ENCODE assay signal across 11 cellular contexts in the genomic region with DNA sequence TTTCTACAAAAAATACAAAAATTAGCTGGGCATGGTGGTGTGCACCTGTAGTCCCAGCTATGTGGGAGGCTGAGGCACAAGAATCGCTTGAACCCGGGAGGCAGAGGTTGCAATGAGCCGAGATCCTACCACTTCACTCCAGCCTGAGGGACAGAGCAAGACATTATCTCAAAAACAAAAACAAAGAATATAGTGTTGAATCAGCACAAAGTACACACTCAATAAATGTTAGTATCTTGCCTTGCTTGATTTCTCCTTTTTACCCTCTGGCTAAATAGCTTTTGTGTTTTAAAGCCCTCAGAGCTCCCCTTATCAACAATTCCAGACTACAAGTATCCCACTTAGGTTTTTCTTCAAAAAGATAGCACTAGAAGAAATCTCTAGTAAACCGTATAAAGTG.
"Had no signal": no experiment of that assay in that cellular context is flagged by ENCODE, and none has a peak within 500 bp of the region (broad histone marks: within the 10 kb centered on the region; RNA-seq: fewer than 3 reads in every experiment).

No MANE protein-coding gene starts in this region.

- H3K9ac ChIP-seq: GM23248 had no signal

- H3K4me2 ChIP-seq: GM23338 had no signal

- FAIRE-seq: H1, H54 had no signal

- ATAC-seq: GM23338, HCT116 had no signal

- H2AFZ ChIP-seq: GM23248, GM23338 had no signal

- DNase-seq: GM23248, GOT3, H7, H9, HCEC 1CT, HFFc6 had no signal

- H3K27ac ChIP-seq: GM23248 had no signal

- H3K36me3 ChIP-seq: HAP-1 had no signal

- H3K4me3 ChIP-seq: GM23248, GM23338, HAP-1 had no signal

- H3K9me3 ChIP-seq: HAP-1 had no signal
